In the genomic region with DNA sequence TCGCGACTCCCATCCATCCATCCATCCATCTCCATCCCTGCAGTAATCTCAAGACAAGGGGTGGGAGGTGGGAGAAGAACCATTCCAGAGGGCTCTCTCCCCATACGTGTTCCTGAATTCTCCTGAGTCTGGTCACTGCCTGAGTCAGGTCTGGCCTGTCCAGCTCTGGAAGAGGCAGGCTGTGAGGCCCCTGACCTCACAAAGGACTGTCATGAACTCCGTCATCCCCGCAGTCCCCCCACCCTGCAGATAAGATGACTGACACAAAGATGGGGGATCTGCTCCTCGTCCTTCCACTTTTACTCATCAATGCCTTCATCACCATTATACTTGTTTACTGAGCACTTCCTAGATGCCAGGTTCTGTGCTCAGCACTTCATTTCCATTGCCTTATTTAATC, we compare ENCODE assay signal across 11 cellular contexts. TPM values are rescaled to one million over a fixed set of nuclear protein-coding genes. Genes with fewer than 3 reads are reported as not detected.
A peak's percentile ranks its signal among the peaks of the same experiment; 100 is the strongest.
DNase-seq lines count a peak whose midpoint lies in the region; ATAC-seq and TF ChIP-seq lines count a peak whose summit lies in the region.
"Had no signal": no experiment of that assay in that cellular context is flagged by ENCODE, and none has a peak within 500 bp of the region (broad histone marks: within the 10 kb centered on the region; RNA-seq: fewer than 3 reads in every experiment).

No MANE protein-coding gene starts in this region.

- peak overlapping the region; percentile 75 to 91 (median 86) for H3K4me3 Mint-ChIP-seq in CD4-positive, alpha-beta memory T cell
- peak overlapping the region; percentile 86 to 87 for H3K4me3 Mint-ChIP-seq in effector memory CD8-positive, alpha-beta T cell
- peak overlapping the region; percentile 79 for H3K4me3 Mint-ChIP-seq in osteocyte (ENCODE audit: unreplicated experiment)

- H3K27ac Mint-ChIP-seq in CD4-positive, alpha-beta memory T cell: peak overlapping the region; percentile 71 to 94 (median 93)
- peak overlapping the region; percentile 96 to 98 for H3K27ac Mint-ChIP-seq in effector memory CD8-positive, alpha-beta T cell
- peak overlapping the region; percentile 90 for H3K27ac Mint-ChIP-seq in osteocyte (ENCODE audit: unreplicated experiment)

- no peaks in the 10 kb centered on the region for H3K27me3 Mint-ChIP-seq in CD4-positive, alpha-beta memory T cell
- no peaks in the 10 kb centered on the region for H3K27me3 Mint-ChIP-seq in effector memory CD8-positive, alpha-beta T cell
- no peaks in the 10 kb centered on the region for H3K27me3 Mint-ChIP-seq in osteocyte (ENCODE audit: unreplicated experiment)

- H3K79me2 ChIP-seq in OCI-LY7 (ENCODE audit: insufficient read depth, low read depth, low read length): peaks cover 33% of the 10 kb centered on the region
- H3K79me2 ChIP-seq in Karpas-422 (ENCODE audit: low read length): peaks cover 32% of the 10 kb centered on the region

- H3K36me3 ChIP-seq in CD4-positive, alpha-beta memory T cell (ENCODE audit: insufficient read depth, low read length): no peaks in the 10 kb centered on the region
- H3K36me3 ChIP-seq in OCI-LY7 (ENCODE audit: insufficient read depth, low read length) (peaks cover 2% of the 10 kb centered on the region; the same call in 1 of the 2 replicates), Karpas-422 (ENCODE audit: insufficient read depth, low read length) (0 out of 2 replicates have a peak, but pooled peaks cover 5% of the 10 kb centered on the region), colonic mucosa (no peaks in the 10 kb centered on the region)
- H3K36me3 ChIP-seq: prostate gland had no signal

- H3K27me3 ChIP-seq in CD4-positive, alpha-beta memory T cell (ENCODE audit: insufficient read depth, low read length): no peaks in the 10 kb centered on the region
- H3K27me3 ChIP-seq in Karpas-422 (ENCODE audit: low read length) (no peaks in the 10 kb centered on the region), colonic mucosa (no peaks in the 10 kb centered on the region)

- no peaks in the 10 kb centered on the region for H3K9me3 ChIP-seq in CD4-positive, alpha-beta memory T cell (ENCODE audit: control insufficient read depth in 1 of 2, low read length in 2 of 2)
- no peaks in the 10 kb centered on the region for H3K9me3 ChIP-seq in OCI-LY7 (ENCODE audit: low read length)
- no peaks in the 10 kb centered on the region for H3K9me3 ChIP-seq in Karpas-422 (ENCODE audit: low read length)
- H3K9me3 ChIP-seq in colonic mucosa: no peaks in the 10 kb centered on the region
- H3K9me3 ChIP-seq: prostate gland had no signal

- H3K9me2 ChIP-seq in OCI-LY7 (ENCODE audit: insufficient read depth, low read length) (no peaks in the 10 kb centered on the region), Karpas-422 (replicated peaks; ENCODE audit: insufficient read depth, low read length) (no peaks in the 10 kb centered on the region)

- no peaks in the 10 kb centered on the region for H3K9me3 Mint-ChIP-seq in CD4-positive, alpha-beta memory T cell
- no peaks in the 10 kb centered on the region for H3K9me3 Mint-ChIP-seq in effector memory CD8-positive, alpha-beta T cell
- H3K9me3 Mint-ChIP-seq in osteocyte (ENCODE audit: unreplicated experiment): no peaks in the 10 kb centered on the region

- peaks cover 73% of the 10 kb centered on the region for H3K4me1 ChIP-seq in CD4-positive, alpha-beta memory T cell (ENCODE audit: insufficient read depth, low read length)
- H3K4me1 ChIP-seq in OCI-LY7 (ENCODE audit: insufficient read depth, low read length, poor library complexity, severe bottlenecking) (peaks cover 70% of the 10 kb centered on the region), Karpas-422 (ENCODE audit: low read length) (peaks cover 54% of the 10 kb centered on the region), colonic mucosa (peaks cover 22% of the 10 kb centered on the region)

- BruUV-seq in OCI-LY7 (replicated peaks; lab: Mats Ljungman, UMichigan): no TSS peak

- H3K27ac ChIP-seq in CD4-positive, alpha-beta memory T cell (ENCODE audit: low read depth, low read length): peak overlapping the region; percentile 96
- no peak overlapping the region for H3K27ac ChIP-seq in OCI-LY7 (ENCODE audit: low read depth, low read length, poor library complexity, severe bottlenecking)
- no peak overlapping the region for H3K27ac ChIP-seq in Karpas-422 (ENCODE audit: low read length)
- no peak overlapping the region for H3K27ac ChIP-seq in colonic mucosa

- no peak for ATAC-seq in effector memory CD8-positive, alpha-beta T cell (replicated peaks)

- no peak overlapping the region for H3K4me3 ChIP-seq in CD4-positive, alpha-beta memory T cell (ENCODE audit: low read length in 2 of 2)
- H3K4me3 ChIP-seq in OCI-LY7 (ENCODE audit: low read depth, low read length, poor library complexity, severe bottlenecking) (no peak overlapping the region), Karpas-422 (ENCODE audit: low read length) (no peak overlapping the region), colonic mucosa (no peak overlapping the region)

- no peak overlapping the region for H3K9ac ChIP-seq in Karpas-422 (ENCODE audit: low read length)
- H3K9ac ChIP-seq in colonic mucosa (ENCODE audit: low read depth in 2 of 2, low read length in 2 of 2): no peak overlapping the region

- TF ChIP-seq CTCF in OCI-LY7 (conservative IDR thresholded peaks at IDR 0.05; ENCODE audit: low read length) (no peak), osteocyte (IDR thresholded peaks at IDR 0.05) (no peak), colonic mucosa (IDR thresholded peaks at IDR 0.05) (no peak)

- peaks cover 8 to 22% of the 10 kb centered on the region in 2 donors for H3K36me3 Mint-ChIP-seq in CD4-positive, alpha-beta memory T cell
- peaks cover 22% of the 10 kb centered on the region for H3K36me3 Mint-ChIP-seq in effector memory CD8-positive, alpha-beta T cell (ENCODE audit: insufficient read depth)
- peaks cover 1% of the 10 kb centered on the region for H3K36me3 Mint-ChIP-seq in osteocyte (ENCODE audit: unreplicated experiment)

- H3K4me2 ChIP-seq in OCI-LY7 (ENCODE audit: low read length) (peak overlapping the region; percentile 87), Karpas-422 (ENCODE audit: low read depth, low read length, poor library complexity, severe bottlenecking) (no peak overlapping the region)

- peaks cover 47 to 86% (median 65%) of the 10 kb centered on the region in 4 donors for H3K4me1 Mint-ChIP-seq in CD4-positive, alpha-beta memory T cell
- H3K4me1 Mint-ChIP-seq in effector memory CD8-positive, alpha-beta T cell (ENCODE audit: low read depth in 2 of 2): peaks cover 50 to 56% of the 10 kb centered on the region in 2 donors
- H3K4me1 Mint-ChIP-seq in osteocyte (ENCODE audit: unreplicated experiment): peaks cover 66% of the 10 kb centered on the region

- POLR2A ChIA-PET in CD4-positive, alpha-beta memory T cell (lab: Charles Lee; ENCODE audit: partially characterized antibody): interaction anchor here (1.9 to 10.1 kb wide), 5 partner anchors 7 to 69 kb away, joined by 5 to 251 read pairs (median 15); partner anchors contain the start of gene THRAP3
- POLR2A ChIA-PET in OCI-LY7 (lab: Charles Lee): interaction anchor here (0.6 to 1.4 kb wide), 2 partner anchors 140 to 158 kb away, joined by 3 read pairs; no protein-coding TSS in a partner anchor

- H2AFZ ChIP-seq in OCI-LY7 (ENCODE audit: low read length) (no peak overlapping the region), Karpas-422 (ENCODE audit: low read length) (no peak overlapping the region)

- intact Hi-C loops in CD4-positive, alpha-beta memory T cell (cut with micrococcal nuclease): loop anchor here (10.0 kb wide), 1 partner anchor 1540 kb away; the partner anchor contains the start of gene CDCA8
- intact Hi-C loops in OCI-LY7 (cut with micrococcal nuclease; ENCODE audit: unreplicated experiment): no loop called here
- intact Hi-C loops in colonic mucosa (cut with DNase I): loop anchor here (5.0 to 10.0 kb wide), 2 partner anchors 33 to 130 kb away; no protein-coding TSS in a partner anchor

- CTCF ChIA-PET in CD4-positive, alpha-beta memory T cell (lab: Charles Lee; ENCODE audit: partially characterized antibody): interaction anchor here (2.2 to 10.0 kb wide), 2 partner anchors 33 to 132 kb away, joined by 9 to 348 read pairs; no protein-coding TSS in a partner anchor
- CTCF ChIA-PET in OCI-LY7 (lab: Charles Lee; ENCODE audit: unreplicated experiment): no interaction called here

- H4K20me1 ChIP-seq in OCI-LY7 (ENCODE audit: insufficient read depth, low read length) (peaks cover 12% of the 10 kb centered on the region; the same call in 1 of the 2 replicates), Karpas-422 (ENCODE audit: insufficient read depth, low read depth, low read length) (peaks cover 15% of the 10 kb centered on the region)

- DNase-seq in CD4-positive, alpha-beta memory T cell: no peak
- DNase-seq in OCI-LY7 (ENCODE audit: low spot score): no peak
- DNase-seq in effector memory CD8-positive, alpha-beta T cell: no peak
- no peak for DNase-seq in osteocyte (ENCODE audit: extremely low spot score, unreplicated experiment)
- DNase-seq in Karpas-422: no peak
- no peak for DNase-seq in NCI-H2227 treated with DMSO at 0.1 percent for 48 hours (lab: John Stamatoyannopoulos, UW)
- DNase-seq in NCI-H510A treated with DMSO at 0.1 percent for 48 hours (lab: John Stamatoyannopoulos, UW): no peak
- no peak for DNase-seq in colonic mucosa
- DNase-seq: DMS153, NCI-H1436 treated with DMSO at 0.1 percent for 48 hours had no signal

RNA-seq across cellular contexts. Expression of gene MAP7D1, which starts 1.6 kb away (rescaled TPM):
- total RNA-seq in CD4-positive, alpha-beta memory T cell: 100 to 1,000 TPM; 221 to 222 TPM
- polyA plus RNA-seq in CD4-positive, alpha-beta memory T cell: 10 to 100 TPM in 1 of 2 donors, 1 to 10 TPM in 1; 4.1 to 68.3 TPM
- total RNA-seq in OCI-LY7 (2014; rRNA removed; shearing (Covaris generic)): 55.1 and 61.2 TPM in 2 replicates
- total RNA-seq in OCI-LY7 (2022): 94.7 and 101 TPM in 2 replicates
- total RNA-seq in osteocyte: 157 and 163 TPM in 2 replicates
- total RNA-seq in Karpas-422 (2014; rRNA removed; shearing (Covaris generic); ENCODE audit: low replicate concordance): 24.1 and 87.3 TPM in 2 replicates
- 10 to 100 TPM; 37.7 to 50.0 TPM for total RNA-seq in colonic mucosa

RNA-seq across cellular contexts. Expression of gene TRAPPC3, which starts 5.0 kb away (rescaled TPM):
- 10 to 100 TPM; 51.8 to 56.4 TPM for total RNA-seq in CD4-positive, alpha-beta memory T cell
- polyA plus RNA-seq in CD4-positive, alpha-beta memory T cell: 100 to 1,000 TPM; 107 to 190 TPM
- 50.3 and 71.0 TPM in 2 replicates for total RNA-seq in OCI-LY7 (2014; rRNA removed; shearing (Covaris generic))
- total RNA-seq in OCI-LY7 (2022) (55.4 and 60.4 TPM in 2 replicates), osteocyte (68.9 and 72.4 TPM in 2 replicates), colonic mucosa (10 to 100 TPM; 59.0 to 60.6 TPM)
- 46.7 and 81.0 TPM in 2 replicates for total RNA-seq in Karpas-422 (2014; rRNA removed; shearing (Covaris generic); ENCODE audit: low replicate concordance)

RNA-seq across cellular contexts. Expression of gene COL8A2, which starts 29.3 kb away (rescaled TPM):
- total RNA-seq in CD4-positive, alpha-beta memory T cell: under 1 TPM; 0.25 to 0.26 TPM
- not detected for polyA plus RNA-seq in CD4-positive, alpha-beta memory T cell
- total RNA-seq in OCI-LY7 (2014; rRNA removed; shearing (Covaris generic)): not detected in 2 replicates
- total RNA-seq in OCI-LY7 (2022) (not detected in 2 replicates), osteocyte (8.2 and 10.1 TPM in 2 replicates), colonic mucosa (1 to 10 TPM; 1.1 to 2.1 TPM)
- total RNA-seq in Karpas-422 (2014; rRNA removed; shearing (Covaris generic); ENCODE audit: low replicate concordance): 0.04 TPM in 1 of 2 replicates, not detected in the other
